In the genomic region with DNA sequence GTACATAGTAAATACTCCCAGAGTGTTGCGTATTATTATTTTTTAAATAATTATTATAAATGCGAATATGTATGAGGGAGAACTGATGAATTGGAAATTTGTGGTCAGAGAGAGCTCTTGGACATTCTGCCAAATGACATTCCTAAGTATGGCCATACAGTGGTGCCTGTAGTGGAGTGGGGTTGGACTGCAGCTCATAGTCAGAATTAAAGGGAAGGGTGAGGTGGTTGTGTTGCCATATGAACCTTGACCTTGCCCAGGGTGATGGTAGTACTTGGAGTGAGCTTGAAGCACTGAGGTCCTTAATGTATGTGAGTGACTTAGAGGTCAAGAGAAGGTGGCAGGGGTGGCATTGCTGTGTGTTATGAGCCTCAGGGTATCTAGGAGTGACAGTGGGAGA, we compare ENCODE assay signal across 1 cellular context.
TF ChIP-seq lines count a peak whose summit lies in the region.

No MANE protein-coding gene starts in this region.

TF ChIP-seq in K562, 482 proteins besides CTCF, POLR2A, EP300 and RAD21:
- TF ChIP-seq KDM5B (IDR thresholded peaks at IDR 0.05; ENCODE audit: insufficient replicate concordance, low read depth, low read length): no peak
- TF ChIP-seq SMARCA5 (IDR thresholded peaks at IDR 0.05): no peak
- no peak for TF ChIP-seq POLR2G (IDR thresholded peaks at IDR 0.05; ENCODE audit: low read depth, low read length)
- TF ChIP-seq SAFB (IDR thresholded peaks at IDR 0.05; ENCODE audit: borderline replicate concordance, low read depth, low read length): no peak
- TF ChIP-seq ZNF79 (CRISPR knock-in tag; IDR thresholded peaks at IDR 0.05; ENCODE audit: low read depth): no peak
- TF ChIP-seq ZBTB1 (CRISPR knock-in tag; IDR thresholded peaks at IDR 0.05; ENCODE audit: borderline replicate concordance, low read depth): no peak
- TF ChIP-seq FUS (optimal IDR thresholded peaks at IDR 0.05; ENCODE audit: low read depth, low read length): no peak
- TF ChIP-seq HDGF (IDR thresholded peaks at IDR 0.05): no peak
- TF ChIP-seq POLR2B (IDR thresholded peaks at IDR 0.05; ENCODE audit: low read depth, partially characterized antibody): no peak
- no peak for TF ChIP-seq TCF3 (CRISPR knock-in tag; IDR thresholded peaks at IDR 0.05)
- TF ChIP-seq MED1 (CRISPR knock-in tag; IDR thresholded peaks at IDR 0.05; ENCODE audit: borderline replicate concordance): no peak
- no peak for TF ChIP-seq SMARCE1 (IDR thresholded peaks at IDR 0.05)
- TF ChIP-seq, protein P1, sequence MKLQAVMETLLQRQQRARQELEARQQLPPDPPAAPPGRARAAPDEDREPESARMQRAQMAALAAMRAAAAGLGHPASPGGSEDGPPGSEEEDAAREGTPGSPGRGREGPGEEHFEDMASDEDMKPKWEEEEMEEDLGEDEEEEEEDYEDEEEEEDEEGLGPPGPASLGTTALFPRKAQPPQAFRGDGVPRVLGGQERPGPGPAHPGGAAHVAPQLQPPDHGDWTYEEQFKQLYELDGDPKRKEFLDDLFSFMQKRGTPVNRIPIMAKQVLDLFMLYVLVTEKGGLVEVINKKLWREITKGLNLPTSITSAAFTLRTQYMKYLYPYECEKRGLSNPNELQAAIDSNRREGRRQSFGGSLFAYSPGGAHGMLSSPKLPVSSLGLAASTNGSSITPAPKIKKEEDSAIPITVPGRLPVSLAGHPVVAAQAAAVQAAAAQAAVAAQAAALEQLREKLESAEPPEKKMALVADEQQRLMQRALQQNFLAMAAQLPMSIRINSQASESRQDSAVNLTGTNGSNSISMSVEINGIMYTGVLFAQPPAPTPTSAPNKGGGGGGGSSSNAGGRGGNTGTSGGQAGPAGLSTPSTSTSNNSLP (IDR thresholded peaks at IDR 0.05; ENCODE audit: borderline replicate concordance, low read depth, low read length): no peak
TF ChIP-seq in K562: peak in this region for 0.
